Comparison of ENCODE assay signal across 16 cellular contexts in the genomic region with DNA sequence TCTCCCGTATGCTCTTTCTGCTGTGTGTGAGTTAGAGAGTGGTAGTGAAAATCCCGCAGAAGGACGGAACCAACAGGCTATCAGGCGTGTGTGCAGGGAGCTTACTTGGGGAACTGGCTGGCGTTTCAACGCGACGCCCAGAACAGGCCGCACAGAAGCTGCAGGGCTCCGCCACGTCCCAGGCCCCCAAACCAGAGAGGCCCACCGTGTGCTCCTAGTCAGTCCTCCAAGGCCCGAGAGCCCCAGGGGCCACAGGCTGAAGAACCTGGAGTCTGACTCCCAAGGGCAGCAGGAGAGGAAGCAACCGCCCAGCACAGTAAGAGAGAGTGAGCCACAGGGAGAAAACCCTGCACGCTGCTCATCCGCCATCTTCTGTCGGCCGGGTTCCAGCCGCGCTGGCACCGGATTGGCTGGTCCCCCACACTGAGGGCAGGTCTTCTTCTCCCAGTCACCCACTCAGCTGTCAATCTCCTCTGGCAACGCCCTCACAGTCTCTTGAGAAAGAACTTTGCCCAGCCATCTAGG.
DNase-seq lines count a peak whose midpoint lies in the region; ATAC-seq, FAIRE-seq and TF ChIP-seq lines count a peak whose summit lies in the region.
"Had no signal": no experiment of that assay in that cellular context is flagged by ENCODE, and none has a peak within 500 bp of the region (broad histone marks: within the 10 kb centered on the region; RNA-seq: fewer than 3 reads in every experiment).

No MANE protein-coding gene starts in this region.

- DNase-seq in HepG2 (ENCODE audit: low spot score) = no peak
- DNase-seq in NCI-H2081 treated with DMSO at 0.1 percent for 48 hours (lab: John Stamatoyannopoulos, UW) = peak; percentile 12
- peak; percentile 88 to 93 (median 92) for DNase-seq in K562 (ENCODE audit: extremely low read depth in 1 of 4, low spot score in 3 of 4)
- peak; percentile 85 for DNase-seq in testis
- DNase-seq in NOMO-1 (lab: John Stamatoyannopoulos, UW; ENCODE audit: unreplicated experiment in 2 of 2) = no peak
- DNase-seq: activated CD8-positive, alpha-beta memory T cell treated with anti-CD3 and anti-CD28 coated beads for 24 hours; activated effector memory CD4-positive, alpha-beta T cell treated with anti-CD3 and anti-CD28 coated beads, Interleukin-2, amount 50 U/mL, for 16 hours; Calu3; dorsolateral prefrontal cortex; GM23248 had no signal

- no peak overlapping the region for H3K27ac ChIP-seq in liver (ENCODE audit: low read depth in 1 of 2, low read length in 2 of 2)
- no peak overlapping the region for H3K27ac ChIP-seq in HepG2 (ENCODE audit: extremely low read length, insufficient read depth, low read length)
- peak overlapping the region; percentile 84 for H3K27ac ChIP-seq in K562 (ENCODE audit: extremely low read depth, low read depth, low read length)
- peak overlapping the region in 1 of 2 donors; percentile 52 for H3K27ac ChIP-seq in testis
- H3K27ac ChIP-seq: dorsolateral prefrontal cortex, GM23248, neutrophil, VCaP had no signal

- no peak for FAIRE-seq in HepG2 (lab: Jason Lieb, UNC)
- peak; percentile 94 for FAIRE-seq in K562 (lab: Jason Lieb, UNC)

- CTCF ChIA-PET in HepG2 (lab: Yijun Ruan, JAX; ENCODE audit: low intra/inter-chr PET ratio, low total read pairs) = no interaction called here
- CTCF ChIA-PET in K562 (lab: Yijun Ruan, JAX; ENCODE audit: low intra/inter-chr PET ratio) = no interaction called here

- WGBS in liver = 86% methylated on average over 22 of the region's 22 CpGs
- WGBS in HepG2 (ENCODE audit: low lambda C conversion rate) = 70% methylated on average over 21 of the region's 22 CpGs
- WGBS in K562 (ENCODE audit: insufficient coverage, low coverage, missing lambda C conversion rate) = 0% methylated on average over 14 of the region's 22 CpGs
- WGBS in testis, 2 donors = 75 to 78% methylated on average over 21 to 22 of the region's 22 CpGs

- H3K27me3 ChIP-seq in liver (ENCODE audit: control insufficient read depth in 4 of 4, insufficient read depth in 4 of 4, low read length in 3 of 4) (no peaks in the 10 kb centered on the region), HepG2 (ENCODE audit: control insufficient read depth in 1 of 2, insufficient read depth in 2 of 2, low read length in 2 of 2) (no peaks in the 10 kb centered on the region), K562 (ENCODE audit: control insufficient read depth in 2 of 2, insufficient read depth in 2 of 2, low read length in 2 of 2) (no peaks in the 10 kb centered on the region), testis (no peaks in the 10 kb centered on the region)
- H3K27me3 ChIP-seq: dorsolateral prefrontal cortex, neutrophil had no signal

- no peaks in the 10 kb centered on the region for H4K20me1 ChIP-seq in HepG2 (ENCODE audit: insufficient read depth, low read length)
- no peaks in the 10 kb centered on the region for H4K20me1 ChIP-seq in K562 (replicated peaks; ENCODE audit: control insufficient read depth, insufficient read depth, low read length)

- POLR2A ChIA-PET in HepG2 (lab: Yijun Ruan, JAX) (no interaction called here), K562 (lab: Yijun Ruan, JAX) (interaction anchor here (0.9 to 1.2 kb wide), 2 partner anchors 12 to 29 kb away, joined by 3 to 4 read pairs; no protein-coding TSS in a partner anchor)

- H3K36me3 ChIP-seq in liver (ENCODE audit: control insufficient read depth in 4 of 4, insufficient read depth in 3 of 4, low read depth in 1 of 4, low read length in 3 of 4) (no peaks in the 10 kb centered on the region), HepG2 (replicated peaks in 1 of 2; ENCODE audit: control insufficient read depth in 1 of 2, insufficient read depth in 2 of 2, low read length in 2 of 2) (no peaks in the 10 kb centered on the region), K562 (ENCODE audit: control insufficient read depth, insufficient read depth, low read length) (no peaks in the 10 kb centered on the region; the same call in 2 of the 3 replicates), testis (ENCODE audit: low read depth, missing control alignments) (no peaks in the 10 kb centered on the region)
- H3K36me3 ChIP-seq: neutrophil had no signal

- H3K9me1 ChIP-seq in K562 (ENCODE audit: control insufficient read depth, insufficient read depth, low read length) = no peaks in the 10 kb centered on the region

- TF ChIP-seq POLR2A in HepG2 (IDR thresholded peaks at IDR 0.05; ENCODE audit: insufficient read depth in 1 of 2, low read depth in 2 of 2, low read length in 2 of 2) = no peak
- TF ChIP-seq POLR2A in K562 (conservative IDR thresholded peaks at IDR 0.05) = peak; percentile 94
- no peak for TF ChIP-seq POLR2A in testis (IDR thresholded peaks at IDR 0.05)

- H3K4me1 ChIP-seq in liver (ENCODE audit: control insufficient read depth in 4 of 4, insufficient read depth in 4 of 4, low read length in 3 of 4) (no peaks in the 10 kb centered on the region), HepG2 (ENCODE audit: insufficient read depth, low read length) (no peaks in the 10 kb centered on the region), K562 (replicated peaks in 1 of 2; ENCODE audit: control insufficient read depth in 2 of 2, insufficient read depth in 2 of 2, low read length in 2 of 2) (peaks cover 0 to 6% of the 10 kb centered on the region in 2 experiments; a peak in 1 of 5 replicates), testis (no peaks in the 10 kb centered on the region)

- BruUV-seq in HepG2 (replicated peaks; lab: Mats Ljungman, UMichigan) (no TSS peak), K562 (replicated peaks; lab: Mats Ljungman, UMichigan) (TSS peak; percentile 89)

- no peak overlapping the region for H3K4me2 ChIP-seq in HepG2 (ENCODE audit: low read depth, low read length)
- H3K4me2 ChIP-seq in K562 (ENCODE audit: insufficient read depth, low read length) = peak overlapping the region; percentile 90

- TF ChIP-seq EP300 in HepG2 (IDR thresholded peaks at IDR 0.05; ENCODE audit: low read depth in 2 of 2, low read length in 2 of 2) (no peak), HepG2 (CRISPR knock-in tag; IDR thresholded peaks at IDR 0.05; ENCODE audit: borderline replicate concordance) (no peak), K562 (IDR thresholded peaks at IDR 0.05; ENCODE audit: low read length) (no peak)

- ATAC-seq in HepG2 (no peak), K562 (peak; percentile 100), GM21717 (IDR thresholded peaks at IDR 0.05; ENCODE audit: unreplicated experiment) (no peak), HG03097 (IDR thresholded peaks at IDR 0.05; ENCODE audit: low FRiP score, unreplicated experiment) (no peak)

- no peaks in the 10 kb centered on the region for H3K9me3 ChIP-seq in liver (ENCODE audit: control insufficient read depth in 4 of 4, low read length in 3 of 4)
- peaks cover 73% of the 10 kb centered on the region for H3K9me3 ChIP-seq in HepG2 (ENCODE audit: low read length)
- no peaks in the 10 kb centered on the region for H3K9me3 ChIP-seq in K562 (replicated peaks; ENCODE audit: control insufficient read depth, insufficient read depth, low read depth, low read length)
- no peaks in the 10 kb centered on the region for H3K9me3 ChIP-seq in testis
- H3K9me3 ChIP-seq: neutrophil had no signal

- H3K4me3 ChIP-seq in liver (ENCODE audit: low read depth in 1 of 3, low read length in 3 of 3) = no peak overlapping the region
- no peak overlapping the region for H3K4me3 ChIP-seq in HepG2 (replicated peaks in 1 of 3; ENCODE audit: insufficient read depth in 1 of 3, low read depth in 2 of 3, low read length in 3 of 3)
- H3K4me3 ChIP-seq in K562 = peak overlapping the region; percentile 57
- H3K4me3 ChIP-seq in testis = peak overlapping the region; percentile 38 to 52
- H3K4me3 ChIP-seq: dorsolateral prefrontal cortex, GM23248, lung had no signal

- H2AFZ ChIP-seq in HepG2 (ENCODE audit: low read length) = no peak overlapping the region
- H2AFZ ChIP-seq in K562 (ENCODE audit: low read depth, low read length) = peak overlapping the region; percentile 99
- H2AFZ ChIP-seq: GM23248 had no signal

- TF ChIP-seq RAD21 in liver (IDR thresholded peaks at IDR 0.05) (no peak), HepG2 (CRISPR knock-in tag; IDR thresholded peaks at IDR 0.05) (no peak), K562 (CRISPR knock-in tag; conservative IDR thresholded peaks at IDR 0.05 in 1 of 2, IDR thresholded peaks at IDR 0.05 in 1 of 2) (no peak)

- H3K9ac ChIP-seq in liver (ENCODE audit: low read depth in 1 of 2, low read length in 2 of 2) = no peak overlapping the region
- H3K9ac ChIP-seq in HepG2 (ENCODE audit: insufficient read depth, low read depth, low read length) = no peak overlapping the region
- H3K9ac ChIP-seq in K562 (ENCODE audit: insufficient read depth in 1 of 2, low read depth in 2 of 2, low read length in 2 of 2) = peak overlapping the region; percentile 84 to 99
- H3K9ac ChIP-seq: GM23248 had no signal

- no peak for TF ChIP-seq CTCF in liver (IDR thresholded peaks at IDR 0.05; ENCODE audit: low read depth, low read length, missing input control)
- no peak for TF ChIP-seq CTCF in HepG2 (CRISPR knock-in tag; IDR thresholded peaks at IDR 0.05)
- TF ChIP-seq CTCF in K562 (IDR thresholded peaks at IDR 0.05 in 2 of 3, conservative IDR thresholded peaks at IDR 0.05 in 1 of 3; ENCODE audit: insufficient read depth in 2 of 3, low read depth in 1 of 3, low read length in 3 of 3) = no peak
- TF ChIP-seq CTCF in testis (IDR thresholded peaks at IDR 0.05) = no peak

- intact Hi-C loops in HepG2 (cut with micrococcal nuclease; ENCODE audit: unreplicated experiment) (no loop called here), K562 (cut with micrococcal nuclease) (no loop called here), testis (cut with DNase I; ENCODE audit: low total_unique reads) (no loop called here)

- in situ Hi-C loops in HepG2 (cut with HindIII; ENCODE audit: extremely low pct_ligation_motif_present, low pct_unique_long_range_greater_than_20kb) (no loop called here), K562 (cut with MboI) (no loop called here)

- H3K79me2 ChIP-seq in HepG2 (ENCODE audit: insufficient read depth, low read length) (no peaks in the 10 kb centered on the region), K562 (ENCODE audit: control insufficient read depth, insufficient read depth, low read length) (peaks cover 45% of the 10 kb centered on the region)

TF ChIP-seq in liver, 16 proteins besides CTCF, POLR2A, EP300 and RAD21 (continues in another document):
- TF ChIP-seq RXRA (IDR thresholded peaks at IDR 0.05) (no peak), GABPA (IDR thresholded peaks at IDR 0.05 in 1 of 2, conservative IDR thresholded peaks at IDR 0.05 in 1 of 2) (no peak), JUND (IDR thresholded peaks at IDR 0.05) (no peak), FOXA1 (IDR thresholded peaks at IDR 0.05) (no peak), HNF4G (IDR thresholded peaks at IDR 0.05) (no peak)

TF ChIP-seq in HepG2, 621 proteins besides CTCF, POLR2A, EP300 and RAD21 (continues in another document):
- no peak for TF ChIP-seq AGO1 (IDR thresholded peaks at IDR 0.05; ENCODE audit: low read depth, low read length, poor library complexity, severe bottlenecking)
- no peak for TF ChIP-seq ARID2 (CRISPR knock-in tag; IDR thresholded peaks at IDR 0.05; ENCODE audit: borderline replicate concordance)
- no peak for TF ChIP-seq BORCS8-MEF2B (CRISPR knock-in tag; IDR thresholded peaks at IDR 0.05)

TF ChIP-seq in K562, 482 proteins besides CTCF, POLR2A, EP300 and RAD21 (continues in another document):
- no peak for TF ChIP-seq EWSR1 (IDR thresholded peaks at IDR 0.05; ENCODE audit: borderline replicate concordance, low read depth, partially characterized antibody)
- 0 out of 4 replicates have a peak, but pooled peaks of 1 of the 2 experiments have one; percentile 26 for TF ChIP-seq NONO (IDR thresholded peaks at IDR 0.05; ENCODE audit: low read depth in 2 of 2, low read length in 1 of 2)

Comparison
In these comparisons a context has a peak if more than half of its experiments do, and no peak if none do; other contexts are left out.
1. H3K4me3 ChIP-seq: peak in K562 (single experiment) and testis (2 of 2); none in liver (0 of 3) and HepG2 (0 of 3).
2. H3K9ac ChIP-seq: peak in K562 (2 of 2); none in liver (0 of 2) and HepG2 (single experiment).
3. DNase-seq: peak in NCI-H2081 treated with DMSO at 0.1 percent for 48 hours (single experiment), K562 (4 of 4) and testis (single experiment); none in HepG2 (single experiment) and NOMO-1 (0 of 2).